Comparison of ENCODE assay signal across 27 cellular contexts in the genomic region with DNA sequence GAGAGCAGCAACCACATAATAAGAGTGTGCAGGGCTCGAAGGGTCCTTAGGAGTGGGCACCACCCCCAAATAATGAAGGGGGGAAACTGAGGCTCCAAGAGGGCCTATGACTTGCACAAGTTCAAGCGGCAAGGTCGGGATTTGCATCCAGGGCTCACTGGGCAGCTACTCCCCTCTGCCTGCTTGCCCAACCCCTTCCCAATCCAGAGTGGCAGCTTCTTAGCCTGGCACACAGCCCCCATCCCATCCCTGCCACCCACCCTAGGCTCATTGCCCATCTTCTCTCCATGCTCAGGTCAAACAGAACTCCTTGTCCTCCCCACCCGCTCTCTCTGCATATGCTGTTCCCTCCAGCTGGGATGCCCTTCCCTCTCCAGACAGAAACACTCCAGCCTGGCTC. TPM values are rescaled to one million over a fixed set of nuclear protein-coding genes. Genes with fewer than 3 reads are reported as not detected.
DNase-seq lines count a peak whose midpoint lies in the region; ATAC-seq and TF ChIP-seq lines count a peak whose summit lies in the region.
"Had no signal": no experiment of that assay in that cellular context is flagged by ENCODE, and none has a peak within 500 bp of the region (broad histone marks: within the 10 kb centered on the region; RNA-seq: fewer than 3 reads in every experiment).

No MANE protein-coding gene starts in this region.

- WGBS in spleen, 5 donors = 77 to 94% (median 86%) methylated on average over 4 of the region's 4 CpGs

- H3K27me3 Mint-ChIP-seq in neural crest cell (ENCODE audit: low read depth) = peaks cover 14% of the 10 kb centered on the region

- no peak for ATAC-seq in RWPE2 (ENCODE audit: low read depth)
- ATAC-seq: GM12878 had no signal

- TF ChIP-seq CTCF in RWPE2 (IDR thresholded peaks at IDR 0.05; ENCODE audit: poor library complexity, severe bottlenecking) (no peak), neural crest cell (conservative IDR thresholded peaks at IDR 0.05) (no peak), spleen (IDR thresholded peaks at IDR 0.05 in 8 of 11, conservative IDR thresholded peaks at IDR 0.05 in 3 of 11) (no peak)

- H3K9me3 Mint-ChIP-seq in neural crest cell = no peaks in the 10 kb centered on the region
- H3K9me3 Mint-ChIP-seq: CD14-positive monocyte; CD4-positive, alpha-beta memory T cell; CD8-positive, alpha-beta memory T cell had no signal

- no peaks in the 10 kb centered on the region for H3K27me3 ChIP-seq in RWPE2 (ENCODE audit: insufficient read depth, poor library complexity, severe bottlenecking)
- H3K27me3 ChIP-seq in spleen (replicated peaks in 1 of 7) = peaks cover 0 to 25% (median 0%) of the 10 kb centered on the region in 7 donors
- H3K27me3 ChIP-seq: BE2C had no signal

- H3K4me3 Mint-ChIP-seq in neural crest cell = no peak overlapping the region
- H3K4me3 Mint-ChIP-seq: CD14-positive monocyte; CD4-positive, alpha-beta memory T cell; CD8-positive, alpha-beta memory T cell had no signal

- TF ChIP-seq POLR2A in spleen (IDR thresholded peaks at IDR 0.05) = no peak

- no peaks in the 10 kb centered on the region for H3K36me3 Mint-ChIP-seq in neural crest cell (ENCODE audit: low read depth)
- H3K36me3 Mint-ChIP-seq: CD14-positive monocyte; CD4-positive, alpha-beta memory T cell; CD4-positive, CD25-positive, alpha-beta regulatory T cell; CD8-positive, alpha-beta memory T cell had no signal

- DNase-seq in RWPE2 (ENCODE audit: low spot score) (peak; percentile 53), neural crest cell (ENCODE audit: low read depth, low spot score) (no peak), spleen (peak; percentile 34), dedifferentiated amniotic fluid mesenchymal stem cell (ENCODE audit: extremely low spot score) (no peak)
- DNase-seq in activated CD8-positive, alpha-beta memory T cell treated with anti-CD3 and anti-CD28 coated beads for 24 hours = no peak
- DNase-seq: 8988T; ACHN; BE2C; C1 segment of cervical spinal cord; CD4-positive, alpha-beta memory T cell; CD4-positive, CD25-positive, alpha-beta regulatory T cell; CD8-positive, alpha-beta memory T cell; COR-L47; DMS 273 treated with DMSO at 0.1 percent for 48 hours; DMS153; DMS53; DMS79; DND-41; EL; GDM1 had no signal

- H3K36me3 ChIP-seq in RWPE2 (ENCODE audit: low read depth) = no peaks in the 10 kb centered on the region
- H3K36me3 ChIP-seq in spleen = no peaks in the 10 kb centered on the region
- H3K36me3 ChIP-seq: BE2C, BLaER1 had no signal

- intact Hi-C loops in spleen (cut with DNase I; ENCODE audit: low total_unique reads) = no loop called here

- peak overlapping the region; percentile 39 for H3K27ac Mint-ChIP-seq in neural crest cell (ENCODE audit: unreplicated experiment)
- H3K27ac Mint-ChIP-seq: CD4-positive, alpha-beta memory T cell; CD4-positive, CD25-positive, alpha-beta regulatory T cell had no signal

- H3K9me3 ChIP-seq in RWPE2 (ENCODE audit: severe bottlenecking) (no peaks in the 10 kb centered on the region), spleen (no peaks in the 10 kb centered on the region)
- H3K9me3 ChIP-seq: BE2C, BLaER1 had no signal

- H3K4me3 ChIP-seq in RWPE2 (ENCODE audit: severe bottlenecking) (no peak overlapping the region), spleen (no peak overlapping the region)
- H3K4me3 ChIP-seq: BLaER1, GM12878 had no signal

- H3K27ac ChIP-seq in RWPE2 (ENCODE audit: poor library complexity, severe bottlenecking) (no peak overlapping the region), spleen (no peak overlapping the region)
- H3K27ac ChIP-seq: BLaER1 had no signal

- no peaks in the 10 kb centered on the region for H3K4me1 Mint-ChIP-seq in neural crest cell
- H3K4me1 Mint-ChIP-seq: CD14-positive monocyte; CD4-positive, alpha-beta memory T cell; CD4-positive, CD25-positive, alpha-beta regulatory T cell had no signal

- no peaks in the 10 kb centered on the region for H3K4me1 ChIP-seq in RWPE2 (ENCODE audit: insufficient read depth, poor library complexity, severe bottlenecking)
- no peaks in the 10 kb centered on the region for H3K4me1 ChIP-seq in spleen
- H3K4me1 ChIP-seq: BE2C had no signal

RNA-seq across cellular contexts. Expression of a gene that starts 2.4 kb away (rescaled TPM):
- total RNA-seq in neural crest cell (not detected in 2 replicates), spleen (not detected)
- polyA plus RNA-seq in spleen = not detected
- total RNA-seq: A673; CD4-positive, alpha-beta memory T cell; CD4-positive, CD25-positive, alpha-beta regulatory T cell; CD8-positive, alpha-beta memory T cell; Daoy; G401; GM12878 had no signal
- polyA plus RNA-seq: AG04450; CD14-positive monocyte; CD4-positive, alpha-beta memory T cell; CD4-positive, CD25-positive, alpha-beta regulatory T cell; CD8-positive, alpha-beta memory T cell; GM12878 had no signal

RNA-seq across cellular contexts. Expression of a gene that starts 47.3 kb away (rescaled TPM):
- 9.5 and 13.0 TPM in 2 replicates for total RNA-seq in neural crest cell
- total RNA-seq in spleen = 1 to 10 TPM in 3 of 7 donors, under 1 TPM in 4; 0.32 to 1.6 (median 0.68) TPM
- polyA plus RNA-seq in spleen = under 1 TPM; 0.15 to 0.32 (median 0.20) TPM
- polyA plus RNA-seq: CD14-positive monocyte had no signal

Comparison
In these comparisons a context has a peak if more than half of its experiments do, and no peak if none do; other contexts are left out.
1. DNase-seq: peak in RWPE2 (single experiment) and spleen (single experiment); none in neural crest cell (single experiment), activated CD8-positive, alpha-beta memory T cell treated with anti-CD3 and anti-CD28 coated beads for 24 hours (single experiment) and dedifferentiated amniotic fluid mesenchymal stem cell (single experiment).